Comparison of ENCODE assay signal across 21 cellular contexts in the genomic region with DNA sequence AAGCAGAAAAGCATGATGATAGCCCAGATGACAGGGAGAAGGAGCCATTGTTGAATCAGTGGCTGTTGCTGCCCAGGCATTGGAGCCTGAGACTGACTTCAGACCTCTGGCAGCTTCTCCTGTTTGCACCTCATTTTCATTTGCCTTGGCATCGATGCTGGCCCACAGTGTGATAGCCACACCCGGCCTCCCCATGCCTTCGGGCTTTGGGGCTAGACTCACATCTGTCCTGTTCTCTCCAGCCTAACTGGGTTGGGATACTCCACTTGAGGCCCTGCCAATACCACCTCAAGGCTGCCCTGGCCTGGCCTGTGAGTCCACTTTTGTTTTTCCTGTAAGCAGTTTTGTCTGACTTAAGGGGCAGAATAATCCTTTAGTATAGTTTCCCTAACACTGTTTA.
DNase-seq lines count a peak whose midpoint lies in the region; ATAC-seq and TF ChIP-seq lines count a peak whose summit lies in the region.
"Had no signal": no experiment of that assay in that cellular context is flagged by ENCODE, and none has a peak within 500 bp of the region (broad histone marks: within the 10 kb centered on the region; RNA-seq: fewer than 3 reads in every experiment).

No MANE protein-coding gene starts in this region.

- H3K27ac Mint-ChIP-seq in activated CD8-positive, alpha-beta T cell treated with anti-CD3 and anti-CD28 coated beads, Interleukin-2, amount 10 ng/mL, durations not matched to agents 7 days and 5 days: no peak overlapping the region
- H3K27ac Mint-ChIP-seq: activated naive CD4-positive, alpha-beta T cell treated with anti-CD3 and anti-CD28 coated beads, Interleukin-2, amount 10 ng/mL, durations not matched to agents 7 days and 5 days; stimulated activated memory B cell treated with anti-CD40 and anti-IgM and Interleukin-4, amounts not matched to agents 10 μg/mL and 1 μg/mL and 100 μg/mL, for 72 hours had no signal

- H3K4me1 ChIP-seq in adipocyte (ENCODE audit: control insufficient read depth, insufficient read depth, low read length): peaks cover 49% of the 10 kb centered on the region
- peaks cover 0 to 51% (median 7%) of the 10 kb centered on the region in 3 donors for H3K4me1 ChIP-seq in esophagus squamous epithelium
- peaks cover 15 to 20% of the 10 kb centered on the region in 2 donors for H3K4me1 ChIP-seq in neuronal stem cell (ENCODE audit: control insufficient read depth in 2 of 2, insufficient read depth in 1 of 2, low read depth in 1 of 2, low read length in 2 of 2)

- POLR2A ChIA-PET in activated CD8-positive, alpha-beta T cell treated with anti-CD3 and anti-CD28 coated beads, Interleukin-2, amount 10 ng/mL, durations not matched to agents 7 days and 5 days (lab: Charles Lee): no interaction called here

- no peaks in the 10 kb centered on the region for H3K27me3 Mint-ChIP-seq in activated CD8-positive, alpha-beta T cell treated with anti-CD3 and anti-CD28 coated beads, Interleukin-2, amount 10 ng/mL, durations not matched to agents 7 days and 5 days (ENCODE audit: low read depth)
- H3K27me3 Mint-ChIP-seq: stimulated activated memory B cell treated with anti-CD40 and anti-IgM and Interleukin-4, amounts not matched to agents 10 μg/mL and 1 μg/mL and 100 μg/mL, for 72 hours had no signal

- H2BK12ac ChIP-seq in neuronal stem cell (ENCODE audit: low read length): no peak overlapping the region

- no peak overlapping the region for H3K23ac ChIP-seq in neuronal stem cell (ENCODE audit: low read depth, low read length, poor library complexity)

- H2BK5ac ChIP-seq in neuronal stem cell (ENCODE audit: low read length): no peak overlapping the region

- no peaks in the 10 kb centered on the region for H3K9me3 ChIP-seq in adipocyte (ENCODE audit: control insufficient read depth, low read length)
- H3K9me3 ChIP-seq in esophagus squamous epithelium: no peaks in the 10 kb centered on the region
- H3K9me3 ChIP-seq in neuronal stem cell (replicated peaks in 1 of 2; ENCODE audit: control insufficient read depth in 2 of 2, insufficient read depth in 1 of 2, low read depth in 1 of 2, low read length in 2 of 2): no peaks in the 10 kb centered on the region
- H3K9me3 ChIP-seq: heart left ventricle had no signal

- H3K36me3 Mint-ChIP-seq in activated CD8-positive, alpha-beta T cell treated with anti-CD3 and anti-CD28 coated beads, Interleukin-2, amount 10 ng/mL, durations not matched to agents 7 days and 5 days (ENCODE audit: low read depth): no peaks in the 10 kb centered on the region

- no peaks in the 10 kb centered on the region for H3K27me3 ChIP-seq in adipocyte (replicated peaks; ENCODE audit: control insufficient read depth, insufficient read depth, low read length)
- no peaks in the 10 kb centered on the region for H3K27me3 ChIP-seq in esophagus squamous epithelium
- no peaks in the 10 kb centered on the region for H3K27me3 ChIP-seq in neuronal stem cell (ENCODE audit: control insufficient read depth in 3 of 3, insufficient read depth in 3 of 3, low read depth in 1 of 3, low read length in 3 of 3)
- H3K27me3 ChIP-seq: brain microvascular endothelial cell, heart left ventricle had no signal

- no peaks in the 10 kb centered on the region for H3K4me1 Mint-ChIP-seq in activated CD8-positive, alpha-beta T cell treated with anti-CD3 and anti-CD28 coated beads, Interleukin-2, amount 10 ng/mL, durations not matched to agents 7 days and 5 days (ENCODE audit: low read depth)
- H3K4me1 Mint-ChIP-seq: activated naive CD4-positive, alpha-beta T cell treated with anti-CD3 and anti-CD28 coated beads, Interleukin-2, amount 10 ng/mL, durations not matched to agents 7 days and 5 days had no signal

- H3K4me3 ChIP-seq in adipocyte (ENCODE audit: low read length): no peak overlapping the region
- H3K4me3 ChIP-seq in esophagus squamous epithelium: no peak overlapping the region
- H3K4me3 ChIP-seq in neuronal stem cell (ENCODE audit: low read length in 2 of 2): no peak overlapping the region
- H3K4me3 ChIP-seq: heart left ventricle had no signal

- intact Hi-C loops in esophagus squamous epithelium (cut with DNase I): no loop called here

- H4K91ac ChIP-seq in neuronal stem cell (ENCODE audit: low read depth, low read length, poor library complexity): no peak overlapping the region

- H3K4me3 Mint-ChIP-seq in activated CD8-positive, alpha-beta T cell treated with anti-CD3 and anti-CD28 coated beads, Interleukin-2, amount 10 ng/mL, durations not matched to agents 7 days and 5 days: no peak overlapping the region
- H3K4me3 Mint-ChIP-seq: activated naive CD4-positive, alpha-beta T cell treated with anti-CD3 and anti-CD28 coated beads, Interleukin-2, amount 10 ng/mL, durations not matched to agents 7 days and 5 days; stimulated activated memory B cell treated with anti-CD40 and anti-IgM and Interleukin-4, amounts not matched to agents 10 μg/mL and 1 μg/mL and 100 μg/mL, for 72 hours had no signal

- H3K14ac ChIP-seq in neuronal stem cell (ENCODE audit: low read length): no peak overlapping the region

- peak overlapping the region; percentile 40 to 76 (median 55) for H3K27ac ChIP-seq in esophagus squamous epithelium
- H3K27ac ChIP-seq in neuronal stem cell (replicated peaks; ENCODE audit: low read length): peak overlapping the region; percentile 3
- H3K27ac ChIP-seq: brain microvascular endothelial cell had no signal

- H3K4ac ChIP-seq in neuronal stem cell (ENCODE audit: low read length): no peak overlapping the region

- H2AK5ac ChIP-seq in neuronal stem cell (ENCODE audit: low read depth, low read length): peak overlapping the region; percentile 57

- no peak overlapping the region for H3K9ac ChIP-seq in adipocyte (ENCODE audit: low read length)
- no peak overlapping the region for H3K9ac ChIP-seq in neuronal stem cell (ENCODE audit: low read depth, low read length, poor library complexity)

- CTCF ChIA-PET in activated CD8-positive, alpha-beta T cell treated with anti-CD3 and anti-CD28 coated beads, Interleukin-2, amount 10 ng/mL, durations not matched to agents 7 days and 5 days (lab: Charles Lee): no interaction called here

- WGBS in esophagus squamous epithelium, 2 donors: 49 to 55% methylated on average over 3 of the region's 3 CpGs
- whole genome bisulfite sequencing in neuronal stem cell (ENCODE audit: extremely low coverage in 2 of 2, insufficient read length in 2 of 2, insufficient replicate concordance in 1 of 2), 2 donors: no CpG with 5 or more reads among the region's 3 CpGs

- no peak overlapping the region for H4K8ac ChIP-seq in neuronal stem cell (ENCODE audit: low read depth, low read length)

- H3K9me3 Mint-ChIP-seq in activated CD8-positive, alpha-beta T cell treated with anti-CD3 and anti-CD28 coated beads, Interleukin-2, amount 10 ng/mL, durations not matched to agents 7 days and 5 days (ENCODE audit: insufficient read depth): no peaks in the 10 kb centered on the region
- H3K9me3 Mint-ChIP-seq: activated naive CD4-positive, alpha-beta T cell treated with anti-CD3 and anti-CD28 coated beads, Interleukin-2, amount 10 ng/mL, durations not matched to agents 7 days and 5 days; stimulated activated memory B cell treated with anti-CD40 and anti-IgM and Interleukin-4, amounts not matched to agents 10 μg/mL and 1 μg/mL and 100 μg/mL, for 72 hours had no signal

- no peaks in the 10 kb centered on the region for H3K79me1 ChIP-seq in neuronal stem cell (ENCODE audit: low read depth, low read length)

- H2BK15ac ChIP-seq in neuronal stem cell (ENCODE audit: low read length): no peak overlapping the region

- H3K4me2 ChIP-seq in neuronal stem cell (ENCODE audit: insufficient read depth, low read length, poor library complexity, severe bottlenecking): no peak overlapping the region

- H3K18ac ChIP-seq in neuronal stem cell (ENCODE audit: low read length): peak overlapping the region; percentile 88

- DNase-seq in Daoy (ENCODE audit: low read depth): peak; percentile 46
- peak; percentile 28 for DNase-seq in adipocyte (ENCODE audit: low read depth)
- DNase-seq in esophagus squamous epithelium (lab: John Stamatoyannopoulos, UW): no peak
- no peak for DNase-seq in neuronal stem cell (ENCODE audit: low spot score)
- DNase-seq in SKM-1 (lab: John Stamatoyannopoulos, UW; ENCODE audit: unreplicated experiment): no peak
- DNase-seq in activated CD8-positive, alpha-beta T cell treated with anti-CD3 and anti-CD28 coated beads, Interleukin-2, amount 10 ng/mL, durations not matched to agents 7 days and 5 days: no peak
- DNase-seq in NCI-H510A treated with DMSO at 0.1 percent for 48 hours (lab: John Stamatoyannopoulos, UW): no peak
- no peak for DNase-seq in NCI-H748 (lab: John Stamatoyannopoulos, UW; ENCODE audit: unreplicated experiment)
- DNase-seq: ACHN; activated naive CD4-positive, alpha-beta T cell treated with anti-CD3 and anti-CD28 coated beads, Interleukin-2, amount 10 ng/mL, durations not matched to agents 7 days and 5 days; brain microvascular endothelial cell; dermis blood vessel endothelial cell; heart left ventricle; mesenchymal stem cell; NCI-H1048; NCI-H2081; NCI-H524; trophoblast cell had no signal

- TF ChIP-seq POLR2A in esophagus squamous epithelium (IDR thresholded peaks at IDR 0.05): no peak

- TF ChIP-seq CTCF in esophagus squamous epithelium (IDR thresholded peaks at IDR 0.05): no peak

- H3K36me3 ChIP-seq in adipocyte (ENCODE audit: control insufficient read depth, insufficient read depth, low read length, severe bottlenecking): no peaks in the 10 kb centered on the region
- no peaks in the 10 kb centered on the region for H3K36me3 ChIP-seq in esophagus squamous epithelium
- peaks cover 0 to 2% of the 10 kb centered on the region in 2 donors for H3K36me3 ChIP-seq in neuronal stem cell (replicated peaks in 1 of 2; ENCODE audit: control insufficient read depth in 2 of 2, insufficient read depth in 2 of 2, low read length in 2 of 2)
- H3K36me3 ChIP-seq: brain microvascular endothelial cell, heart left ventricle had no signal

- ATAC-seq in activated CD8-positive, alpha-beta T cell treated with anti-CD3 and anti-CD28 coated beads, Interleukin-2, amount 10 ng/mL, durations not matched to agents 7 days and 5 days: no peak
- ATAC-seq: HCT116; Panc1; stimulated activated memory B cell treated with anti-CD40 and anti-IgM and Interleukin-4, amounts not matched to agents 10 μg/mL and 1 μg/mL and 100 μg/mL, for 72 hours had no signal

- H2BK120ac ChIP-seq in neuronal stem cell (ENCODE audit: low read depth, low read length): no peak overlapping the region

- H2AFZ ChIP-seq in neuronal stem cell (ENCODE audit: low read length): no peak overlapping the region

Comparison
In these comparisons a context has a peak if more than half of its experiments do, and no peak if none do; other contexts are left out.
1. DNase-seq: peak in Daoy (single experiment) and adipocyte (single experiment); none in esophagus squamous epithelium (single experiment), neuronal stem cell (single experiment), SKM-1 (single experiment), activated CD8-positive, alpha-beta T cell treated with anti-CD3 and anti-CD28 coated beads, Interleukin-2, amount 10 ng/mL, durations not matched to agents 7 days and 5 days (single experiment), NCI-H510A treated with DMSO at 0.1 percent for 48 hours (single experiment) and NCI-H748 (single experiment).